Comparison of ENCODE assay signal across 24 cellular contexts in genomic region chr2:25810428-25810827, GRCh38.
"Had no signal": no experiment of that assay in that cellular context is flagged by ENCODE, and none has a peak within 500 bp of the region (broad histone marks: within the 10 kb centered on the region; RNA-seq: fewer than 3 reads in every experiment).

No MANE protein-coding gene starts in this region.

- H3K27ac Mint-ChIP-seq: endodermal cell, progenitor cell of endocrine pancreas had no signal

- H3K9me3 Mint-ChIP-seq: endodermal cell had no signal

- H3K4me1 ChIP-seq: stomach, transverse colon had no signal

- FAIRE-seq: colon, endothelial cell of umbilical vein, kidney had no signal

- H3K36me3 ChIP-seq: ovary had no signal

- H3K27me3 Mint-ChIP-seq: naive thymus-derived CD4-positive, alpha-beta T cell; progenitor cell of endocrine pancreas had no signal

- ATAC-seq: foreskin keratinocyte; left cardiac atrium; left ventricle myocardium superior; naive thymus-derived CD4-positive, alpha-beta T cell; right cardiac atrium had no signal

- H3K4me2 ChIP-seq: hepatocyte, smooth muscle cell had no signal

- H3K27me3 ChIP-seq: foreskin keratinocyte, hepatocyte, ovary, stomach, transverse colon had no signal

- DNase-seq: cerebellar nuclear complex; dermis blood vessel endothelial cell; effector CD4-positive, alpha-beta T cell; endodermal cell; erythroblast; foreskin keratinocyte; head of caudate nucleus; kidney; left cardiac atrium; left ventricle myocardium superior; naive thymus-derived CD4-positive, alpha-beta T cell; nucleus accumbens; ovary; right cardiac atrium; stimulated activated CD4-positive, alpha-beta T cell treated with anti-CD3 and anti-CD28 coated beads, Interleukin-2, amount 100 ng/mL, for 48 hours; stomach; substantia nigra; transverse colon had no signal

- H2AFZ ChIP-seq: hepatocyte had no signal

- H3K4me3 ChIP-seq: hepatocyte, ovary, smooth muscle cell, stomach, thoracic aorta, transverse colon had no signal

- H3K9me3 ChIP-seq: ovary, stomach, thoracic aorta, transverse colon had no signal

- H3K4me3 Mint-ChIP-seq: endodermal cell; naive thymus-derived CD4-positive, alpha-beta T cell had no signal

- H3K27ac ChIP-seq: foreskin keratinocyte, hepatocyte, ovary, stomach, thoracic aorta, transverse colon had no signal
